Comparison of ENCODE assay signal across 8 cellular contexts in the genomic region with DNA sequence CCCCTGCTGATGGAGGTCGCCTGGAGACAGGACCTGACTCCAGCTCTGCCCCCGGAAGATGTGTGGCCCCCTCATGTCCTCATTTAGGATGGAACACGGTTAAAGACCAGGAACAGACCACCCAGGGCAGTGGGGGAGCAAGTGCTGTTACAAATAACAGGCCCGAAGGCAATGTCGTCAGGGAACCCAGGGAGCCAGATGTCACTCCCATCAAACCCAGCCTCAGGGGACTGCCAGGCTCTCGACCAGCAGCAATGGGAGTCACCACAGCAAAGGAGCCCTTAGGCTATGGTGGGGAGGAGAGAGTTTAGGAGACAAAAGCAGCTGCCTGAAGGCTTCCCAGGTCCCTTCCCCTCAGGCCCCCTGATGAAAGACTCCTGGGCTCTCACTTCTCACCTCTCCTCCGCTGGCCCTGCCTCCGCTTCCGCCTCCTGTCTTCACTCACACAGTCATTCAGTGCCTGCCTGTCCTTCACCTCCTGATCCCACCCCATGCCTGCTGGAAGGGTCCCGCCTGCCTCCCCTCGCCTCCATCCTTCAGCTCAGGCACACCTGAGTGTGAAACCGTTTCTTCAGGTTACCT. TPM values are rescaled to one million over a fixed set of nuclear protein-coding genes. Genes with fewer than 3 reads are reported as not detected.
DNase-seq lines count a peak whose midpoint lies in the region; ATAC-seq and TF ChIP-seq lines count a peak whose summit lies in the region.

No MANE protein-coding gene starts in this region.

- 62 to 80% (median 70%) methylated on average over 11 to 12 of the region's 12 CpGs for WGBS in adrenal gland, 4 donors

- TF ChIP-seq CTCF in adrenal gland (IDR thresholded peaks at IDR 0.05) = no peak
- TF ChIP-seq CTCF in neutrophil (IDR thresholded peaks at IDR 0.05) = no peak

- H3K9me3 ChIP-seq in adrenal gland (replicated peaks in 1 of 3) (no peaks in the 10 kb centered on the region), neutrophil (no peaks in the 10 kb centered on the region)

- intact Hi-C loops in adrenal gland (cut with DNase I) = loop anchor here (5.0 to 10.0 kb wide), 3 partner anchors 36 to 353 kb away; partner anchors contain the start of gene SYNGR1 (in 1 of the 2)

- H3K4me1 ChIP-seq in adrenal gland (replicated peaks in 1 of 2) (peaks cover 39 to 82% of the 10 kb centered on the region in 2 donors), neutrophil (ENCODE audit: control insufficient read depth in 1 of 2, insufficient read depth in 1 of 2, low read depth in 1 of 2, low read length in 1 of 2) (peaks cover 93 to 94% of the 10 kb centered on the region in 2 experiments)

- no peak for TF ChIP-seq POLR2A in adrenal gland (IDR thresholded peaks at IDR 0.05)

- H3K27ac ChIP-seq in adrenal gland = peak overlapping the region in 4 of 5 donors; percentile 7 to 60 (median 28)
- H3K27ac ChIP-seq in neutrophil = peak overlapping the region; percentile 94

- peak; percentile 56 for DNase-seq in DMS53 treated with DMSO at 0.1 percent for 48 hours (lab: John Stamatoyannopoulos, UW; ENCODE audit: unreplicated experiment)
- peak; percentile 47 for DNase-seq in NAMALWA (ENCODE audit: low spot score)
- DNase-seq in adrenal gland = peak in 1 of 7 donors; percentile 69
- DNase-seq in epidermal melanocyte (ENCODE audit: insufficient read length, low spot score) = no peak

- H3K36me3 ChIP-seq in adrenal gland (replicated peaks in 1 of 2) (peaks cover 0 to 39% of the 10 kb centered on the region in 2 donors), neutrophil (peaks cover 49% of the 10 kb centered on the region)

- ATAC-seq in GM21367 (IDR thresholded peaks at IDR 0.05; ENCODE audit: unreplicated experiment) = no peak
- ATAC-seq in GM18870 (IDR thresholded peaks at IDR 0.05; ENCODE audit: unreplicated experiment) = no peak
- ATAC-seq in HG03460 (IDR thresholded peaks at IDR 0.05; ENCODE audit: unreplicated experiment) = no peak

- no peaks in the 10 kb centered on the region for H3K27me3 ChIP-seq in adrenal gland
- H3K27me3 ChIP-seq in neutrophil = no peaks in the 10 kb centered on the region

- H3K4me3 ChIP-seq in adrenal gland (no peak overlapping the region), neutrophil (ENCODE audit: low read depth in 1 of 2, low read length in 1 of 2) (peak overlapping the region in 1 of 2 experiments; percentile 51)

RNA-seq across cellular contexts. Expression of gene RPS19BP1, which starts 4.4 kb away (rescaled TPM):
- 100 to 1,000 TPM in 4 of 8 donors, 10 to 100 TPM in 4; 80.4 to 250 (median 132) TPM for total RNA-seq in adrenal gland
- 100 to 1,000 TPM in 2 of 3 donors, 10 to 100 TPM in 1; 39.5 to 217 (median 174) TPM for polyA plus RNA-seq in adrenal gland

RNA-seq across cellular contexts. Expression of gene ATF4, which starts 7.8 kb away (rescaled TPM):
- total RNA-seq in adrenal gland = 100 to 1,000 TPM; 207 to 498 (median 324) TPM
- polyA plus RNA-seq in adrenal gland = 1,000 to 10,000 TPM in 2 of 3 donors, 100 to 1,000 TPM in 1; 619 to 1,513 (median 1,039) TPM

RNA-seq across cellular contexts. Expression of gene MIEF1, which starts 26.1 kb away (rescaled TPM):
- 10 to 100 TPM; 24.4 to 44.2 (median 26.9) TPM for total RNA-seq in adrenal gland
- polyA plus RNA-seq in adrenal gland = 10 to 100 TPM in 1 of 3 donors, 1 to 10 TPM in 2; 5.1 to 27.0 (median 6.9) TPM

RNA-seq across cellular contexts. Expression of gene CACNA1I, which starts 42.4 kb away (rescaled TPM):
- 10 to 100 TPM in 2 of 8 donors, 1 to 10 TPM in 6; 1.1 to 11.8 (median 3.2) TPM for total RNA-seq in adrenal gland
- 10 to 100 TPM in 1 of 3 donors, 1 to 10 TPM in 1, under 1 TPM in 1; 0.46 to 20.1 (median 7.4) TPM for polyA plus RNA-seq in adrenal gland
